In genomic region chr10:6141296-6142151, GRCh38 we compare ENCODE assay signal across 8 cellular contexts. TPM values are rescaled to one million over a fixed set of nuclear protein-coding genes. Genes with fewer than 3 reads are reported as not detected.
A peak's percentile ranks its signal among the peaks of the same experiment; 100 is the strongest.
DNase-seq lines count a peak whose midpoint lies in the region; ATAC-seq and TF ChIP-seq lines count a peak whose summit lies in the region.

No MANE protein-coding gene starts in this region.

- H2BK20ac ChIP-seq in H9 (ENCODE audit: low read depth, low read length, poor library complexity, severe bottlenecking), result no peak overlapping the region

- H4K91ac ChIP-seq in H9 (ENCODE audit: insufficient read length, low read depth, low read length), result no peak overlapping the region

- no CpG with 5 or more reads among the region's 30 CpGs for WGBS in H9 (ENCODE audit: extremely low coverage, insufficient read length, low lambda C conversion rate)

- POLR2A ChIA-PET in activated CD4-positive, alpha-beta T cell treated with anti-CD3 and anti-CD28 coated beads, Interleukin-2, amount 10 ng/mL, durations not matched to agents 7 days and 5 days (lab: Charles Lee), result no interaction called here

- H3K4ac ChIP-seq in H9 (ENCODE audit: low read depth, low read length), result no peak overlapping the region

- peaks cover 4% of the 10 kb centered on the region for H3K27me3 Mint-ChIP-seq in activated CD4-positive, alpha-beta T cell treated with anti-CD3 and anti-CD28 coated beads, Interleukin-2, amount 10 ng/mL, durations not matched to agents 7 days and 5 days
- H3K27me3 Mint-ChIP-seq in stimulated activated naive CD8-positive, alpha-beta T cell treated with anti-CD3 and anti-CD28 coated beads, Interleukin-15, amount 100 ng/mL, for 72 hours, result peaks cover 19% of the 10 kb centered on the region
- H3K27me3 Mint-ChIP-seq in H9 (ENCODE audit: low read depth), result peaks cover 78% of the 10 kb centered on the region

- no peaks in the 10 kb centered on the region for H3K79me1 ChIP-seq in H9 (ENCODE audit: insufficient read depth, low read depth, low read length, poor library complexity, severe bottlenecking)

- no peak overlapping the region for H3K18ac ChIP-seq in H9 (ENCODE audit: insufficient read length, low read depth, low read length)

- no peak overlapping the region for H2BK120ac ChIP-seq in H9 (ENCODE audit: low read depth, low read length, poor library complexity, severe bottlenecking)

- H3K4me2 ChIP-seq in H9 (ENCODE audit: insufficient read depth, insufficient read length, low read length), result no peak overlapping the region

- no peak overlapping the region for H3T11ph ChIP-seq in H9 (ENCODE audit: low read length)

- H3K9me3 ChIP-seq in H9 (ENCODE audit: control insufficient read depth, low read depth, low read length), result no peaks in the 10 kb centered on the region

- no peak overlapping the region for H3K23ac ChIP-seq in H9 (ENCODE audit: insufficient read length, low read depth, low read length)

- no peak overlapping the region for H3K56ac ChIP-seq in H9 (ENCODE audit: insufficient read length, low read depth, low read length)

- no peak overlapping the region for H4K5ac ChIP-seq in H9 (ENCODE audit: insufficient read length, low read depth, low read length)

- DNase-seq in GM04504 (ENCODE audit: low read depth) (peak; percentile 75), glomerular visceral epithelial cell (ENCODE audit: extremely low spot score) (peak; percentile 73), H9 (no peak), COR-L47 (lab: John Stamatoyannopoulos, UW) (no peak)
- no peak for DNase-seq in activated CD4-positive, alpha-beta T cell treated with anti-CD3 and anti-CD28 coated beads, Interleukin-2, amount 10 ng/mL, durations not matched to agents 7 days and 5 days
- DNase-seq in stimulated activated naive CD8-positive, alpha-beta T cell treated with anti-CD3 and anti-CD28 coated beads, Interleukin-15, amount 100 ng/mL, for 72 hours, result peak; percentile 34 to 49

- H3K9ac ChIP-seq in H9 (ENCODE audit: extremely low read depth, insufficient read length, low read length), result no peak overlapping the region

- peak overlapping the region; percentile 65 for H3K4me3 Mint-ChIP-seq in activated CD4-positive, alpha-beta T cell treated with anti-CD3 and anti-CD28 coated beads, Interleukin-2, amount 10 ng/mL, durations not matched to agents 7 days and 5 days
- peak overlapping the region; percentile 69 to 81 for H3K4me3 Mint-ChIP-seq in stimulated activated naive CD8-positive, alpha-beta T cell treated with anti-CD3 and anti-CD28 coated beads, Interleukin-15, amount 100 ng/mL, for 72 hours
- H3K4me3 Mint-ChIP-seq in H9, result no peak overlapping the region; a peak in 1 of 5 replicates

- H4K20me1 ChIP-seq in H9 (ENCODE audit: control insufficient read depth, insufficient read depth, insufficient read length), result no peaks in the 10 kb centered on the region

- no peaks in the 10 kb centered on the region; the same call in 1 of the 2 replicates for H3K27me3 ChIP-seq in H9 (ENCODE audit: insufficient read depth, low read length)

- no peak overlapping the region for H4K8ac ChIP-seq in H9 (replicated peaks; ENCODE audit: insufficient read length, low read depth, low read length)

- H3K36me3 Mint-ChIP-seq in activated CD4-positive, alpha-beta T cell treated with anti-CD3 and anti-CD28 coated beads, Interleukin-2, amount 10 ng/mL, durations not matched to agents 7 days and 5 days (ENCODE audit: low read depth), result peaks cover 4% of the 10 kb centered on the region
- no peaks in the 10 kb centered on the region for H3K36me3 Mint-ChIP-seq in H9 (ENCODE audit: insufficient read depth in 1 of 3, low read depth in 3 of 3)

- ATAC-seq in GM21390 (IDR thresholded peaks at IDR 0.05; ENCODE audit: unreplicated experiment), result peak; percentile 60
- ATAC-seq in HG03571 (IDR thresholded peaks at IDR 0.05; ENCODE audit: unreplicated experiment), result peak; percentile 49
- peak; percentile 54 for ATAC-seq in stimulated activated naive CD8-positive, alpha-beta T cell treated with anti-CD3 and anti-CD28 coated beads, Interleukin-15, amount 100 ng/mL, for 72 hours

- H3K23me2 ChIP-seq in H9 (ENCODE audit: insufficient read length, low read depth, low read length, poor library complexity, severe bottlenecking), result peaks cover 9% of the 10 kb centered on the region

- H2AK5ac ChIP-seq in H9 (ENCODE audit: insufficient read length, low read length), result no peak overlapping the region

- no peak overlapping the region for H2BK12ac ChIP-seq in H9 (ENCODE audit: insufficient read length, low read depth, low read length)

- no peaks in the 10 kb centered on the region for H3K9me3 Mint-ChIP-seq in activated CD4-positive, alpha-beta T cell treated with anti-CD3 and anti-CD28 coated beads, Interleukin-2, amount 10 ng/mL, durations not matched to agents 7 days and 5 days
- no peaks in the 10 kb centered on the region for H3K9me3 Mint-ChIP-seq in stimulated activated naive CD8-positive, alpha-beta T cell treated with anti-CD3 and anti-CD28 coated beads, Interleukin-15, amount 100 ng/mL, for 72 hours
- peaks cover 2 to 7% of the 10 kb centered on the region in 2 experiments; a peak in 3 of 5 replicates for H3K9me3 Mint-ChIP-seq in H9

- H3K4me1 ChIP-seq in H9 (ENCODE audit: insufficient read depth, low read length), result peaks cover 4% of the 10 kb centered on the region; the same call in 1 of the 2 replicates

- H2BK15ac ChIP-seq in H9 (ENCODE audit: low read depth, low read length), result no peak overlapping the region

- no peak overlapping the region; the same call in 1 of the 2 replicates for H3K14ac ChIP-seq in H9 (ENCODE audit: insufficient read depth, low read length)

- CTCF ChIA-PET in activated CD4-positive, alpha-beta T cell treated with anti-CD3 and anti-CD28 coated beads, Interleukin-2, amount 10 ng/mL, durations not matched to agents 7 days and 5 days (lab: Charles Lee), result no interaction called here

- peaks cover 64% of the 10 kb centered on the region for H3K4me1 Mint-ChIP-seq in activated CD4-positive, alpha-beta T cell treated with anti-CD3 and anti-CD28 coated beads, Interleukin-2, amount 10 ng/mL, durations not matched to agents 7 days and 5 days
- H3K4me1 Mint-ChIP-seq in stimulated activated naive CD8-positive, alpha-beta T cell treated with anti-CD3 and anti-CD28 coated beads, Interleukin-15, amount 100 ng/mL, for 72 hours, result peaks cover 91% of the 10 kb centered on the region
- H3K4me1 Mint-ChIP-seq in H9, result peaks cover 31 to 38% of the 10 kb centered on the region in 2 experiments

- no peak overlapping the region for H2BK5ac ChIP-seq in H9 (ENCODE audit: insufficient read length, low read length)

- TF ChIP-seq CTCF in H9 (conservative IDR thresholded peaks at IDR 0.05), result no peak

- no peaks in the 10 kb centered on the region for H3K79me2 ChIP-seq in H9 (ENCODE audit: insufficient read depth, low read length)

- H2AFZ ChIP-seq in H9 (ENCODE audit: low read length), result no peak overlapping the region

- H3K27ac Mint-ChIP-seq in activated CD4-positive, alpha-beta T cell treated with anti-CD3 and anti-CD28 coated beads, Interleukin-2, amount 10 ng/mL, durations not matched to agents 7 days and 5 days, result peak overlapping the region; percentile 85
- peak overlapping the region; percentile 93 to 94 for H3K27ac Mint-ChIP-seq in stimulated activated naive CD8-positive, alpha-beta T cell treated with anti-CD3 and anti-CD28 coated beads, Interleukin-15, amount 100 ng/mL, for 72 hours
- no peak overlapping the region for H3K27ac Mint-ChIP-seq in H9

- H3K27ac ChIP-seq in H9 (ENCODE audit: insufficient read length, low read depth, low read length), result no peak overlapping the region

RNA-seq across cellular contexts. Expression of gene RBM17, which starts 52.7 kb away (rescaled TPM):
- 100 to 1,000 TPM; 164 to 177 TPM for total RNA-seq in activated CD4-positive, alpha-beta T cell treated with anti-CD3 and anti-CD28 coated beads, Interleukin-2, amount 10 ng/mL, durations not matched to agents 7 days and 5 days
- 123 and 124 TPM in 2 replicates for total RNA-seq in H9 (2021)

Comparison
In these comparisons a context has a peak if more than half of its experiments do, and no peak if none do; other contexts are left out.
1. DNase-seq: peak in GM04504 (single experiment), glomerular visceral epithelial cell (single experiment) and stimulated activated naive CD8-positive, alpha-beta T cell treated with anti-CD3 and anti-CD28 coated beads, Interleukin-15, amount 100 ng/mL, for 72 hours (2 of 2); none in activated CD4-positive, alpha-beta T cell treated with anti-CD3 and anti-CD28 coated beads, Interleukin-2, amount 10 ng/mL, durations not matched to agents 7 days and 5 days (single experiment), H9 (single experiment) and COR-L47 (single experiment).
2. H3K27ac Mint-ChIP-seq: peak in activated CD4-positive, alpha-beta T cell treated with anti-CD3 and anti-CD28 coated beads, Interleukin-2, amount 10 ng/mL, durations not matched to agents 7 days and 5 days (single experiment) and stimulated activated naive CD8-positive, alpha-beta T cell treated with anti-CD3 and anti-CD28 coated beads, Interleukin-15, amount 100 ng/mL, for 72 hours (2 of 2); none in H9 (0 of 3).
3. H3K4me3 Mint-ChIP-seq: peak in activated CD4-positive, alpha-beta T cell treated with anti-CD3 and anti-CD28 coated beads, Interleukin-2, amount 10 ng/mL, durations not matched to agents 7 days and 5 days (single experiment) and stimulated activated naive CD8-positive, alpha-beta T cell treated with anti-CD3 and anti-CD28 coated beads, Interleukin-15, amount 100 ng/mL, for 72 hours (2 of 2); none in H9 (0 of 2).
4. Peak in every context shown above with its lines, with median percentiles within 50 percentile points of each other: ATAC-seq.